ENCODE assay signal across 16 cellular contexts in the genomic region with DNA sequence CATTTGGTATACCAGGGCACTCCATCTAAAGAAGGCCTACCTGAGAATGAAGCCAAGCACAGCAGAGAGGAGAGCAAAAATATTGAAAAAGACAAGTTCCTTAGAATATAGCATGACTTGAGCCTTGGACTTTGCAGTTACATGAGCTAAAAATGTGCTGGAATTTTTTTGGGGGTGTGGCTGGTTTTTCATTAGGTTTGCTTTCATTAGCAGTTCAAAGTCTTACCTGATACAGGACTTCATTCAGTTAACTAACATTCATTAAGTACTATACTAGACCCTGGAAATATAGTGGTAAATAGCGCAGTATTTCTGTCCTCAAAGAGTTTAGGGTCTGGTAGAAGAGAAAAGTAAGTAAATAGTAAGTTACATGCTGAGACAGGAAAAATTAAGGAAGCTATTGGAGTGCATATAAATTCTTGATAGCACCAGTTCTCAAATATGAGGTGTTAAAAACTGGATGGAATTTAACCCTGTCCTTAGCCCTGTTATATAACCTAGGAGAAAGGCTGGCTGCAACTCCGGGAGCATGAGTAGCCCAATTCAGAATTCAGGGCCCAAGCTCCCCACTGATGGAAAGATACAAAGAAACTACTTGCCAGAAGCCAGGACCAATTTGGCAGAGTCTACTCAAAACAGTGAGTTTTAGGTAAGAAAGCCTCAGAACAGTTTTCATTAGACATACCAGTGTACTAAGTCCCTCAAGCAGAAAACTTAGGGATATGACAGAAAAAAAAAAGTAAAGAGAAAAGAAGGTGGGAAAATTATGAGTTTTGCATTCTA. TPM values are rescaled to one million over a fixed set of nuclear protein-coding genes. Genes with fewer than 3 reads are reported as not detected.
DNase-seq lines count a peak whose midpoint lies in the region; TF ChIP-seq lines count a peak whose summit lies in the region.
"Had no signal": no experiment of that assay in that cellular context is flagged by ENCODE, and none has a peak within 500 bp of the region (broad histone marks: within the 10 kb centered on the region; RNA-seq: fewer than 3 reads in every experiment).

No MANE protein-coding gene starts in this region.

- H3K4me1 ChIP-seq in left ventricle myocardium inferior = peaks cover 50% of the 10 kb centered on the region
- H3K4me1 ChIP-seq in esophagus squamous epithelium = peaks cover 13 to 52% (median 27%) of the 10 kb centered on the region in 3 donors
- 0 out of 2 replicates have a peak, but pooled peaks cover 8% of the 10 kb centered on the region for H3K4me1 ChIP-seq in H9 (ENCODE audit: insufficient read depth, low read length)

- H3K27me3 ChIP-seq in left ventricle myocardium inferior (ENCODE audit: low read depth) (peaks cover 4% of the 10 kb centered on the region), esophagus squamous epithelium (no peaks in the 10 kb centered on the region), H9 (ENCODE audit: insufficient read depth, low read length) (no peaks in the 10 kb centered on the region)

- no peak overlapping the region for H2BK15ac ChIP-seq in H9 (ENCODE audit: low read depth, low read length)

- intact Hi-C loops in left ventricle myocardium inferior (cut with micrococcal nuclease) (no loop called here), cardiac septum (cut with DNase I) (no loop called here), esophagus squamous epithelium (cut with DNase I) (no loop called here)

- H4K8ac ChIP-seq in H9 (replicated peaks; ENCODE audit: insufficient read length, low read depth, low read length) = no peak overlapping the region

- peaks cover 41% of the 10 kb centered on the region for H3K4me1 Mint-ChIP-seq in nephron progenitor cell
- H3K4me1 Mint-ChIP-seq in H9 = peaks cover 29 to 32% of the 10 kb centered on the region in 2 experiments

- H3K18ac ChIP-seq in H9 (ENCODE audit: insufficient read length, low read depth, low read length) = no peak overlapping the region

- H3T11ph ChIP-seq in H9 (ENCODE audit: low read length) = no peak overlapping the region

- H2BK12ac ChIP-seq in H9 (ENCODE audit: insufficient read length, low read depth, low read length) = no peak overlapping the region

- no peak overlapping the region for H2AK5ac ChIP-seq in H9 (ENCODE audit: insufficient read length, low read length)

- H3K27ac ChIP-seq in left ventricle myocardium inferior (replicated peaks) (peak overlapping the region; percentile 15), esophagus squamous epithelium (peak overlapping the region; percentile 43 to 93 (median 83)), H9 (ENCODE audit: insufficient read length, low read depth, low read length) (no peak overlapping the region)

- no peak overlapping the region for H4K91ac ChIP-seq in H9 (ENCODE audit: insufficient read length, low read depth, low read length)

- no peaks in the 10 kb centered on the region for H3K36me3 ChIP-seq in left ventricle myocardium inferior
- H3K36me3 ChIP-seq in esophagus squamous epithelium = no peaks in the 10 kb centered on the region

- H4K20me1 ChIP-seq in H9 (ENCODE audit: control insufficient read depth, insufficient read depth, insufficient read length) = no peaks in the 10 kb centered on the region

- H3K9ac ChIP-seq in H9 (ENCODE audit: extremely low read depth, insufficient read length, low read length) = no peak overlapping the region

- H3K36me3 Mint-ChIP-seq in nephron progenitor cell (ENCODE audit: low read depth) (peaks cover 34% of the 10 kb centered on the region), H9 (ENCODE audit: insufficient read depth in 1 of 3, low read depth in 3 of 3) (peaks cover 10 to 26% (median 14%) of the 10 kb centered on the region in 3 experiments)

- H3K4me3 ChIP-seq in left ventricle myocardium inferior (no peak overlapping the region), esophagus squamous epithelium (no peak overlapping the region)
- H3K4me3 ChIP-seq: GM12878 had no signal

- H3K27me3 Mint-ChIP-seq in nephron progenitor cell (ENCODE audit: low read depth, poor library complexity) = no peaks in the 10 kb centered on the region
- H3K27me3 Mint-ChIP-seq in H9 (ENCODE audit: low read depth) = no peaks in the 10 kb centered on the region

- no peak overlapping the region for H3K4me2 ChIP-seq in H9 (ENCODE audit: insufficient read depth, insufficient read length, low read length)

- no peak overlapping the region for H3K56ac ChIP-seq in H9 (ENCODE audit: insufficient read length, low read depth, low read length)

- no peak overlapping the region for H3K14ac ChIP-seq in H9 (ENCODE audit: insufficient read depth, low read length)

- H3K27ac Mint-ChIP-seq in nephron progenitor cell (no peak overlapping the region), H9 (no peak overlapping the region)
- H3K27ac Mint-ChIP-seq: CD4-positive, alpha-beta T cell; T-helper 1 cell treated with Interleukin-12 subunit alpha and Interleukin-12 subunit beta and Interleukin-4 antibody, amounts not matched to agents 30 μg/mL and 1 μg/mL, for 36 hours had no signal

- no peak overlapping the region for H2BK20ac ChIP-seq in H9 (ENCODE audit: low read depth, low read length, poor library complexity, severe bottlenecking)

- peaks cover 4% of the 10 kb centered on the region for H3K79me1 ChIP-seq in H9 (ENCODE audit: insufficient read depth, low read depth, low read length, poor library complexity, severe bottlenecking)

- no peak overlapping the region for H3K23ac ChIP-seq in H9 (ENCODE audit: insufficient read length, low read depth, low read length)

- peaks cover 8% of the 10 kb centered on the region for H3K23me2 ChIP-seq in H9 (ENCODE audit: insufficient read length, low read depth, low read length, poor library complexity, severe bottlenecking)

- no peak overlapping the region for H4K5ac ChIP-seq in H9 (ENCODE audit: insufficient read length, low read depth, low read length)

- no peak overlapping the region for H3K4ac ChIP-seq in H9 (ENCODE audit: low read depth, low read length)

- no peak for DNase-seq in left ventricle myocardium inferior
- no peak for DNase-seq in cardiac septum (ENCODE audit: low spot score)
- no peak for DNase-seq in esophagus squamous epithelium (lab: John Stamatoyannopoulos, UW)
- DNase-seq in nephron progenitor cell = no peak
- no peak for DNase-seq in NCI-H510A (lab: John Stamatoyannopoulos, UW)
- no peak for DNase-seq in RPMI8226
- DNase-seq in NCI-H2196 (lab: John Stamatoyannopoulos, UW; ENCODE audit: unreplicated experiment) = no peak
- no peak for DNase-seq in H9
- DNase-seq: activated CD4-positive, alpha-beta T cell treated with anti-CD3 and anti-CD28 coated beads for 48 hours; activated T-cell treated with anti-CD3 and anti-CD28 coated beads, Interleukin-2, amount 50 U/mL, for 4 hours; CD4-positive, alpha-beta T cell; NCI-H187; NCI-H510A treated with DMSO at 0.1 percent for 48 hours; stimulated activated CD4-positive, alpha-beta T cell treated with anti-CD3 and anti-CD28 coated beads, Interleukin-2, amount 100 ng/mL, for 24 hours had no signal

- TF ChIP-seq CTCF in left ventricle myocardium inferior (IDR thresholded peaks at IDR 0.05; ENCODE audit: borderline replicate concordance) (no peak), esophagus squamous epithelium (IDR thresholded peaks at IDR 0.05) (no peak), nephron progenitor cell (IDR thresholded peaks at IDR 0.05) (no peak), H9 (conservative IDR thresholded peaks at IDR 0.05) (no peak)

- no peaks in the 10 kb centered on the region for H3K9me3 ChIP-seq in left ventricle myocardium inferior (replicated peaks)
- H3K9me3 ChIP-seq in esophagus squamous epithelium = no peaks in the 10 kb centered on the region
- H3K9me3 ChIP-seq in H9 (ENCODE audit: control insufficient read depth, low read depth, low read length) = no peaks in the 10 kb centered on the region

- H3K9me3 Mint-ChIP-seq in nephron progenitor cell (peaks cover 6% of the 10 kb centered on the region), H9 (peaks cover 5 to 9% of the 10 kb centered on the region in 2 experiments)
- H3K9me3 Mint-ChIP-seq: activated T-cell treated with anti-CD3 and anti-CD28 coated beads, Interleukin-2, amount 50 U/mL, for 4 hours; CD4-positive, alpha-beta T cell; T-helper 1 cell treated with Interleukin-12 subunit alpha and Interleukin-12 subunit beta and Interleukin-4 antibody, amounts not matched to agents 30 μg/mL and 1 μg/mL, for 36 hours had no signal

- WGBS in esophagus squamous epithelium, 2 donors = 48 to 53% methylated on average over 2 of the region's 2 CpGs
- WGBS in H9 (ENCODE audit: extremely low coverage, insufficient read length, low lambda C conversion rate) = no CpG with 5 or more reads among the region's 2 CpGs

- no peaks in the 10 kb centered on the region for H3K79me2 ChIP-seq in H9 (ENCODE audit: insufficient read depth, low read length)

- H2BK5ac ChIP-seq in H9 (ENCODE audit: insufficient read length, low read length) = no peak overlapping the region

- H3K4me3 Mint-ChIP-seq in nephron progenitor cell (peak overlapping the region; percentile 38), H9 (peak overlapping the region in 1 of 2 experiments; percentile 5; a peak in 2 of 5 replicates)
- H3K4me3 Mint-ChIP-seq: activated T-cell treated with anti-CD3 and anti-CD28 coated beads, Interleukin-2, amount 50 U/mL, for 4 hours; CD4-positive, alpha-beta T cell; T-helper 1 cell treated with Interleukin-12 subunit alpha and Interleukin-12 subunit beta and Interleukin-4 antibody, amounts not matched to agents 30 μg/mL and 1 μg/mL, for 36 hours had no signal

- H2BK120ac ChIP-seq in H9 (ENCODE audit: low read depth, low read length, poor library complexity, severe bottlenecking) = no peak overlapping the region

- H2AFZ ChIP-seq in H9 (ENCODE audit: low read length) = no peak overlapping the region

- no peak for TF ChIP-seq POLR2A in esophagus squamous epithelium (IDR thresholded peaks at IDR 0.05)

RNA-seq across cellular contexts. Expression of a gene that starts 3.1 kb away (rescaled TPM):
- 10.2 TPM for total RNA-seq in left ventricle myocardium inferior
- total RNA-seq in cardiac septum = 12.8 TPM
- 10 to 100 TPM in 3 of 4 donors, 1 to 10 TPM in 1; 7.8 to 56.5 (median 19.1) TPM for total RNA-seq in esophagus squamous epithelium
- total RNA-seq in H9 (2021) = 35.2 and 36.8 TPM in 2 replicates
